ENCODE assay signal across 16 cellular contexts in genomic region chr21:46543306-46543705, GRCh38.
"Had no signal": no experiment of that assay in that cellular context is flagged by ENCODE, and none has a peak within 500 bp of the region (broad histone marks: within the 10 kb centered on the region; RNA-seq: fewer than 3 reads in every experiment).

No MANE protein-coding gene starts in this region.

- H3K4me3 Mint-ChIP-seq: activated CD4-positive, alpha-beta memory T cell treated with anti-CD3 and anti-CD28 coated beads, Interleukin-2, amount 10 ng/mL, durations not matched to agents 7 days and 5 days; activated naive CD8-positive, alpha-beta T cell treated with anti-CD3 and anti-CD28 coated beads, Interleukin-2, amount 10 ng/mL, durations not matched to agents 7 days and 5 days; nephron had no signal

- H3K9me3 Mint-ChIP-seq: activated CD4-positive, alpha-beta memory T cell treated with anti-CD3 and anti-CD28 coated beads, Interleukin-2, amount 10 ng/mL, durations not matched to agents 7 days and 5 days; activated naive CD8-positive, alpha-beta T cell treated with anti-CD3 and anti-CD28 coated beads, Interleukin-2, amount 10 ng/mL, durations not matched to agents 7 days and 5 days; nephron had no signal

- H3K4me3 ChIP-seq: esophagus squamous epithelium, skin epidermis, upper lobe of left lung had no signal

- H3K4me1 Mint-ChIP-seq: nephron had no signal

- FAIRE-seq: islet of Langerhans had no signal

- H3K27ac ChIP-seq: esophagus squamous epithelium, parathyroid adenoma, skin epidermis, upper lobe of left lung had no signal

- H3K27ac Mint-ChIP-seq: activated naive CD8-positive, alpha-beta T cell treated with anti-CD3 and anti-CD28 coated beads, Interleukin-2, amount 10 ng/mL, durations not matched to agents 7 days and 5 days; nephron had no signal

- DNase-seq: activated CD4-positive, alpha-beta memory T cell treated with anti-CD3 and anti-CD28 coated beads, Interleukin-2, amount 10 ng/mL, durations not matched to agents 7 days and 5 days; activated naive CD8-positive, alpha-beta T cell treated with anti-CD3 and anti-CD28 coated beads, Interleukin-2, amount 10 ng/mL, durations not matched to agents 7 days and 5 days; anterior cingulate cortex; cerebellar nuclear complex; esophagus squamous epithelium; foreskin fibroblast; mammary epithelial cell; retina; SHP77; stimulated activated CD4-positive, alpha-beta T cell treated with anti-CD3 and anti-CD28 coated beads, Interleukin-4, amount 100 ng/mL, for 4 hours; T-helper 9 cell had no signal

- H3K27me3 Mint-ChIP-seq: activated CD4-positive, alpha-beta memory T cell treated with anti-CD3 and anti-CD28 coated beads, Interleukin-2, amount 10 ng/mL, durations not matched to agents 7 days and 5 days; activated naive CD8-positive, alpha-beta T cell treated with anti-CD3 and anti-CD28 coated beads, Interleukin-2, amount 10 ng/mL, durations not matched to agents 7 days and 5 days had no signal

- H3K9me3 ChIP-seq: esophagus squamous epithelium, upper lobe of left lung had no signal

- H3K4me1 ChIP-seq: parathyroid adenoma, upper lobe of left lung had no signal

- H3K27me3 ChIP-seq: esophagus squamous epithelium, upper lobe of left lung had no signal
